ENCODE assay signal across 18 cellular contexts in the genomic region with DNA sequence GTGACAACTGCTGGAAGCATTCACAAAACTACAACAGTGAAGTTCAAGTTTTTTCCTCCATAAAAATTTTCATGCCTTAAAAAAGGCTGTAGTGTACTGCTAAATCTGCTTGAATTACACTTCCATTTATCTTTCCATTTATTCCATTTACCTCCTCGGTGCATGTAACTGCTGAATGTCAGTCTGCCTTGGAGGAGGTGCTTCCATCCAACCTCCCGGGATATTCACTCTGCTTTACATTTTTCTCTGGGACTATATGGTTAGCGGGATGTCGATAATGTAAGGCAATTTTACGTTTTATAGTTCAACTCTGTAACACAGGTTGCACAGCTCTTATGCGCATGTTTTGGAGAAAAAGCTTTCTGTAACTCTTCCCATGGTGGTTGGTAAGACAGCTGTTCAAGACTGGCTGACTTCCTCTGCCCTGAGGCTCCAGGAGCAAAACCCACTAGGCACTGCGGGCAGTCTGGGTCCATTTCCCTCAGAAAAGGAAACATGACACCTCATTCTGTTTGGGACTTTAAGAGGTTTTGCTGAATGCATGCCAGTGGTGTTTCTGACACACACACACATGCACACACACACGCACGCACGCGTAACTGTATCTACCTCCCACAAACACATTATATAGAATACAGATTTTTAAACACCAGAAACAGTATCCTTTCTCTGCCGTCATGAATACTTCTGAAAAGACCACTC.
DNase-seq lines count a peak whose midpoint lies in the region; ATAC-seq and TF ChIP-seq lines count a peak whose summit lies in the region.
"Had no signal": no experiment of that assay in that cellular context is flagged by ENCODE, and none has a peak within 500 bp of the region (broad histone marks: within the 10 kb centered on the region; RNA-seq: fewer than 3 reads in every experiment).

No MANE protein-coding gene starts in this region.

- H3K36me3 Mint-ChIP-seq in glutamatergic neuron (ENCODE audit: unreplicated experiment), result peaks cover 15% of the 10 kb centered on the region

- H3K4me3 Mint-ChIP-seq in glutamatergic neuron (ENCODE audit: unreplicated experiment), result peak overlapping the region; percentile 7
- H3K4me3 Mint-ChIP-seq: naive thymus-derived CD8-positive, alpha-beta T cell; stimulated activated naive B cell treated with anti-CD40 and anti-IgM and Interleukin-4, amounts not matched to agents 10 μg/mL and 1 μg/mL and 100 μg/mL, for 72 hours had no signal

- no peaks in the 10 kb centered on the region for H3K27me3 Mint-ChIP-seq in glutamatergic neuron (ENCODE audit: unreplicated experiment)
- H3K27me3 Mint-ChIP-seq: naive thymus-derived CD8-positive, alpha-beta T cell; stimulated activated naive B cell treated with anti-CD40 and anti-IgM and Interleukin-4, amounts not matched to agents 10 μg/mL and 1 μg/mL and 100 μg/mL, for 72 hours had no signal

- TF ChIP-seq CTCF in glutamatergic neuron (IDR thresholded peaks at IDR 0.05; ENCODE audit: partially characterized antibody, unreplicated experiment), result no peak

- no peak for ATAC-seq in HG03175 (IDR thresholded peaks at IDR 0.05; ENCODE audit: unreplicated experiment)
- ATAC-seq: naive thymus-derived CD8-positive, alpha-beta T cell; psoas muscle; stimulated activated naive B cell treated with anti-CD40 and anti-IgM and Interleukin-4, amounts not matched to agents 10 μg/mL and 1 μg/mL and 100 μg/mL, for 72 hours had no signal

- H3K4me1 Mint-ChIP-seq in glutamatergic neuron (ENCODE audit: low read depth, unreplicated experiment), result peaks cover 14% of the 10 kb centered on the region
- H3K4me1 Mint-ChIP-seq: stimulated activated naive B cell treated with anti-CD40 and anti-IgM and Interleukin-4, amounts not matched to agents 10 μg/mL and 1 μg/mL and 100 μg/mL, for 72 hours had no signal

- DNase-seq in NCI-H2107 treated with DMSO at 0.1 percent for 48 hours (lab: John Stamatoyannopoulos, UW; ENCODE audit: unreplicated experiment) (peak; percentile 15), NCI-H2107 (lab: John Stamatoyannopoulos, UW) (no peak), NCI-H69 (lab: John Stamatoyannopoulos, UW) (peak; percentile 72), glutamatergic neuron (peak; percentile 39), skeletal muscle cell (ENCODE audit: low read depth) (peak; percentile 26), middle frontal gyrus (ENCODE audit: extremely low spot score, low spot score) (no peak), NCI-H1694 treated with DMSO at 0.1 percent for 48 hours (lab: John Stamatoyannopoulos, UW) (no peak)
- DNase-seq: activated CD4-positive, alpha-beta T cell treated with anti-CD3 and anti-CD28 coated beads, Interleukin-2, amount 50 U/mL, for 1 hour; activated T-cell treated with anti-CD3 and anti-CD28 coated beads, Interleukin-2, amount 50 U/mL, for 1 hour; caudate nucleus; DND-41; naive thymus-derived CD8-positive, alpha-beta T cell; psoas muscle; stimulated activated CD4-positive, alpha-beta T cell treated with anti-CD3 and anti-CD28 coated beads, Interleukin-12 subunit alpha, Interleukin-12 subunit beta, amount 100 ng/mL, for 4 hours; stimulated activated naive B cell treated with anti-CD40 and anti-IgM and Interleukin-4, amounts not matched to agents 10 μg/mL and 1 μg/mL and 100 μg/mL, for 72 hours; transverse colon had no signal

- H3K9me3 Mint-ChIP-seq in glutamatergic neuron (ENCODE audit: unreplicated experiment), result peaks cover 2% of the 10 kb centered on the region

- H3K4me3 ChIP-seq in skeletal muscle cell (ENCODE audit: low read depth, low read length), result no peak overlapping the region
- H3K4me3 ChIP-seq: lung, psoas muscle, transverse colon had no signal

- H3K27ac Mint-ChIP-seq in glutamatergic neuron (ENCODE audit: unreplicated experiment), result peak overlapping the region; percentile 60
- H3K27ac Mint-ChIP-seq: stimulated activated naive B cell treated with anti-CD40 and anti-IgM and Interleukin-4, amounts not matched to agents 10 μg/mL and 1 μg/mL and 100 μg/mL, for 72 hours had no signal

Comparison
In these comparisons a context has a peak if more than half of its experiments do, and no peak if none do; other contexts are left out.
1. DNase-seq: peak in NCI-H2107 treated with DMSO at 0.1 percent for 48 hours (single experiment), NCI-H69 (single experiment), glutamatergic neuron (single experiment) and skeletal muscle cell (single experiment); none in NCI-H2107 (single experiment), middle frontal gyrus (single experiment) and NCI-H1694 treated with DMSO at 0.1 percent for 48 hours (single experiment).